ENCODE assay signal across 1 cellular context in the genomic region with DNA sequence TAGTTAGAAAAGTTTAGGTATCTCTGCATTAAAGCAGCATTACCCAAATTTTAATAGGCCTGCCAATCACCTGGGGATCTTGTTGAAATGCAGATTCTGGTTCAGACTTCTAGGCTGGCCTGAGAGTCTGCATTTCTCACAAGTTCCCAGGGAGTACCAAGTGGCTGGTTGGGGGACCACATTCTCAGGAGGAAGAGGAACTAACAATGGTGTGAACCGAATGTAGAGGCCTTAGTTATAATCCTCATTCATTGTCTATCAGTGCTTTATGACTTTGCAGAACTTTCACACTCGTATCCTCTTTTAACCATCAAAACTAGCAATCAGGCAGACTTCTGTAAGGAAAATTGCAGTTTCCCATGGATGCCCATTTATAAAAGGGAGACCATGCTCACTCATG.
TF ChIP-seq lines count a peak whose summit lies in the region.

No MANE protein-coding gene starts in this region.

TF ChIP-seq in GM12878, 131 proteins besides CTCF, POLR2A, EP300 and RAD21 (continued from another document):
- TF ChIP-seq, protein P1, sequence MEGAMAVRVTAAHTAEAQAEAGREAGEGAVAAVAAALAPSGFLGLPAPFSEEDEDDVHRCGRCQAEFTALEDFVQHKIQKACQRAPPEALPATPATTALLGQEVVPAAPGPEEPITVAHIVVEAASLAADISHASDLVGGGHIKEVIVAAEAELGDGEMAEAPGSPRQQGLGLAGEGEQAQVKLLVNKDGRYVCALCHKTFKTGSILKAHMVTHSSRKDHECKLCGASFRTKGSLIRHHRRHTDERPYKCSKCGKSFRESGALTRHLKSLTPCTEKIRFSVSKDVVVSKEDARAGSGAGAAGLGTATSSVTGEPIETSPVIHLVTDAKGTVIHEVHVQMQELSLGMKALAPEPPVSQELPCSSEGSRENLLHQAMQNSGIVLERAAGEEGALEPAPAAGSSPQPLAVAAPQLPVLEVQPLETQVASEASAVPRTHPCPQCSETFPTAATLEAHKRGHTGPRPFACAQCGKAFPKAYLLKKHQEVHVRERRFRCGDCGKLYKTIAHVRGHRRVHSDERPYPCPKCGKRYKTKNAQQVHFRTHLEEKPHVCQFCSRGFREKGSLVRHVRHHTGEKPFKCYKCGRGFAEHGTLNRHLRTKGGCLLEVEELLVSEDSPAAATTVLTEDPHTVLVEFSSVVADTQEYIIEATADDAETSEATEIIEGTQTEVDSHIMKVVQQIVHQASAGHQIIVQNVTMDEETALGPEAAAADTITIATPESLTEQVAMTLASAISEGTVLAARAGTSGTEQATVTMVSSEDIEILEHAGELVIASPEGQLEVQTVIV (IDR thresholded peaks at IDR 0.05; ENCODE audit: borderline replicate concordance, partially characterized antibody) = no peak
- TF ChIP-seq, protein P2, sequence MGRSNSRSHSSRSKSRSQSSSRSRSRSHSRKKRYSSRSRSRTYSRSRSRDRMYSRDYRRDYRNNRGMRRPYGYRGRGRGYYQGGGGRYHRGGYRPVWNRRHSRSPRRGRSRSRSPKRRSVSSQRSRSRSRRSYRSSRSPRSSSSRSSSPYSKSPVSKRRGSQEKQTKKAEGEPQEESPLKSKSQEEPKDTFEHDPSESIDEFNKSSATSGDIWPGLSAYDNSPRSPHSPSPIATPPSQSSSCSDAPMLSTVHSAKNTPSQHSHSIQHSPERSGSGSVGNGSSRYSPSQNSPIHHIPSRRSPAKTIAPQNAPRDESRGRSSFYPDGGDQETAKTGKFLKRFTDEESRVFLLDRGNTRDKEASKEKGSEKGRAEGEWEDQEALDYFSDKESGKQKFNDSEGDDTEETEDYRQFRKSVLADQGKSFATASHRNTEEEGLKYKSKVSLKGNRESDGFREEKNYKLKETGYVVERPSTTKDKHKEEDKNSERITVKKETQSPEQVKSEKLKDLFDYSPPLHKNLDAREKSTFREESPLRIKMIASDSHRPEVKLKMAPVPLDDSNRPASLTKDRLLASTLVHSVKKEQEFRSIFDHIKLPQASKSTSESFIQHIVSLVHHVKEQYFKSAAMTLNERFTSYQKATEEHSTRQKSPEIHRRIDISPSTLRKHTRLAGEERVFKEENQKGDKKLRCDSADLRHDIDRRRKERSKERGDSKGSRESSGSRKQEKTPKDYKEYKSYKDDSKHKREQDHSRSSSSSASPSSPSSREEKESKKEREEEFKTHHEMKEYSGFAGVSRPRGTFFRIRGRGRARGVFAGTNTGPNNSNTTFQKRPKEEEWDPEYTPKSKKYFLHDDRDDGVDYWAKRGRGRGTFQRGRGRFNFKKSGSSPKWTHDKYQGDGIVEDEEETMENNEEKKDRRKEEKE (IDR thresholded peaks at IDR 0.05) = no peak
- TF ChIP-seq ZNF217 (IDR thresholded peaks at IDR 0.05) (0 out of 2 replicates have a peak, but pooled peaks have one; percentile 38), IKZF2 (IDR thresholded peaks at IDR 0.05) (no peak; a peak in 1 of 4 replicates), SREBF2 (IDR thresholded peaks at IDR 0.05; ENCODE audit: low read length) (no peak), NRF1 (conservative IDR thresholded peaks at IDR 0.05; ENCODE audit: low read depth, low read length) (no peak), BMI1 (IDR thresholded peaks at IDR 0.05; ENCODE audit: borderline replicate concordance) (no peak)
